17 cellular contexts compared by ENCODE assay signal in the genomic region with DNA sequence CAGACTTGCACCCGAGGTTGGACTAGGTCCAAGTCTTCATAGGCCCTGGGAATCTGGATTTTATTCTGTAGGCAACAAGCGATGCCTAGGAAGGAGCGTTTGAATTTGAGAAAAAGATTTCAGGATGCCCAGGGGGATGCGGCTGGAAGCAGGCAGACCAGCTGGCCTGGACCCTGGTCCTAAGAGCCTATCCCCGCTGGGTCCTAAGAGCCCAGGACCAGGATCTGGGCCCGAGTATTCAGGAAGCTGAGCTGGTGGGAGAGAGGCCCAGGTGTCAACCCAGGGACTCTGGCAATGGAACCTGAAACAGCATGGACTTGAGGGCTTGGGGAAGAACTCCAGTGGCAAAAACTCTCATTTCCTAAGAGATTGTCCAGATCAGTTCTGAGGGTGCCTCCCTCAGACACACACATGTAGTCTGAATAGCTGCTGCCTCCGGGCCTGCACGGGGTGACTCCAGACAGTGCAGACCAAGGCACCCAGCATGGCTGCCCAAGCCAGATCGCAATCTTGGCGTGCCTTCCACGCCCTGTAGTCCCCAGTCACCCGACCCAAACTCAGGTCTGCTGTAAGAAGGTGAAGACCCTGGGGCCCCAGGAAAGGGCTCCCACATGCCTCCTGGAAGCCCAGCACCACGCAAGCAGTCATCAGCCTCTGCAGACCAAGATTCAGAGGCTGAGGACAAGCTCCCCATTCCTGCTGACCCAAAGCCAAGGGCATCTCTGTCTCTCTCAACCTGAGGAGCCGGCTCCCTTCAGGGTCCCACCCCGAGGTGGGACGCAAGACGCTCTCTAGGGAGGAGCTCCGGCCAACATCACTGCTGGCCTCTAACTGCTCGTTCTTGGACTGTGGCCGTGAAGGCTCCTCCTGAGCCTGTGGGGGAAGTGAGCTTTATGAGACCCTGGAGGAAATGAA. TPM values are rescaled to one million over a fixed set of nuclear protein-coding genes. Genes with fewer than 3 reads are reported as not detected.
A peak's percentile ranks its signal among the peaks of the same experiment; 100 is the strongest.
DNase-seq lines count a peak whose midpoint lies in the region; ATAC-seq, FAIRE-seq and TF ChIP-seq lines count a peak whose summit lies in the region.
"Had no signal": no experiment of that assay in that cellular context is flagged by ENCODE, and none has a peak within 500 bp of the region (broad histone marks: within the 10 kb centered on the region; RNA-seq: fewer than 3 reads in every experiment).

No MANE protein-coding gene starts in this region.

- H2AFZ ChIP-seq in neural progenitor cell (replicated peaks): no peak overlapping the region

- WGBS in pancreas, 2 donors: 47 to 50% methylated on average over 20 of the region's 20 CpGs

- H4K20me1 ChIP-seq in neural progenitor cell (ENCODE audit: low read depth): peaks cover 82% of the 10 kb centered on the region

- intact Hi-C loops in Right ventricle myocardium inferior (cut with DNase I) (no loop called here), left ventricle myocardium superior (cut with micrococcal nuclease) (no loop called here), left cardiac atrium (cut with DNase I) (no loop called here), pancreas (cut with DNase I) (no loop called here)

- ATAC-seq in Right ventricle myocardium inferior: peak; percentile 2
- no peak for ATAC-seq in left ventricle myocardium superior
- ATAC-seq in left cardiac atrium: no peak
- no peak for ATAC-seq in pancreas
- ATAC-seq in HG02610 (IDR thresholded peaks at IDR 0.05; ENCODE audit: unreplicated experiment): no peak
- ATAC-seq in GM21717 (IDR thresholded peaks at IDR 0.05; ENCODE audit: unreplicated experiment): no peak
- ATAC-seq: activated T-helper 17 cell treated with anti-CD3 and anti-CD28 coated beads, Interleukin-2, amount 50 U/mL, for 72 hours had no signal

- H3K27ac ChIP-seq in pancreas (peak overlapping the region; percentile 6 to 63 (median 34)), neural progenitor cell (no peak overlapping the region)
- H3K27ac ChIP-seq: thoracic aorta had no signal

- no peak overlapping the region for H3K4me2 ChIP-seq in neural progenitor cell

- peaks cover 2% of the 10 kb centered on the region for H3K36me3 Mint-ChIP-seq in neural progenitor cell

- H3K4me3 Mint-ChIP-seq in neural progenitor cell: no peak overlapping the region
- H3K4me3 Mint-ChIP-seq: activated T-helper 17 cell treated with anti-CD3 and anti-CD28 coated beads, Interleukin-2, amount 50 U/mL, for 72 hours had no signal

- DNase-seq in Right ventricle myocardium inferior (ENCODE audit: missing footprints): peak; percentile 60
- no peak for DNase-seq in left ventricle myocardium superior
- DNase-seq in left cardiac atrium: peak; percentile 16
- peak in 3 of 6 donors; percentile 6 to 74 (median 54) for DNase-seq in pancreas
- no peak for DNase-seq in neural progenitor cell (ENCODE audit: low spot score)
- DNase-seq in GM20000 (ENCODE audit: low spot score): no peak
- DNase-seq: activated CD4-positive, alpha-beta T cell treated with anti-CD3 and anti-CD28 coated beads, Interleukin-2, amount 50 U/mL, for 1 hour; effector CD8-positive, alpha-beta T cell; foreskin melanocyte; islet precursor cell had no signal

- no peaks in the 10 kb centered on the region for H3K9me3 Mint-ChIP-seq in neural progenitor cell
- H3K9me3 Mint-ChIP-seq: activated T-helper 17 cell treated with anti-CD3 and anti-CD28 coated beads, Interleukin-2, amount 50 U/mL, for 72 hours had no signal

- H3K27me3 ChIP-seq in pancreas (no peaks in the 10 kb centered on the region), neural progenitor cell (no peaks in the 10 kb centered on the region)

- no peaks in the 10 kb centered on the region for H3K9me3 ChIP-seq in pancreas
- no peaks in the 10 kb centered on the region for H3K9me3 ChIP-seq in neural progenitor cell (ENCODE audit: low read depth)
- H3K9me3 ChIP-seq: thoracic aorta had no signal

- no peak overlapping the region for H3K9ac ChIP-seq in neural progenitor cell

- no peak for FAIRE-seq in pancreas (lab: Jason Lieb, UNC)

- H3K4me1 ChIP-seq in pancreas (peaks cover 70 to 96% (median 87%) of the 10 kb centered on the region in 3 donors), neural progenitor cell (peaks cover 29% of the 10 kb centered on the region)

- TF ChIP-seq CTCF in pancreas (IDR thresholded peaks at IDR 0.05): no peak
- TF ChIP-seq CTCF in neural progenitor cell (IDR thresholded peaks at IDR 0.05): no peak
- TF ChIP-seq CTCF in GM20000 (IDR thresholded peaks at IDR 0.05; ENCODE audit: extremely low read depth, missing control alignments): no peak

- H3K27me3 Mint-ChIP-seq in neural progenitor cell (ENCODE audit: insufficient read depth, low read depth): peaks cover 9% of the 10 kb centered on the region
- H3K27me3 Mint-ChIP-seq: activated T-helper 17 cell treated with anti-CD3 and anti-CD28 coated beads, Interleukin-2, amount 50 U/mL, for 72 hours had no signal

- H3K27ac Mint-ChIP-seq in neural progenitor cell: no peak overlapping the region

- peaks cover 30% of the 10 kb centered on the region for H3K79me2 ChIP-seq in neural progenitor cell (ENCODE audit: low read depth)

- peaks cover 13% of the 10 kb centered on the region for H3F3A ChIP-seq in neural progenitor cell (ENCODE audit: low read depth)

- H3K4me3 ChIP-seq in pancreas: no peak overlapping the region
- H3K4me3 ChIP-seq in neural progenitor cell: no peak overlapping the region
- H3K4me3 ChIP-seq: thoracic aorta had no signal

- H3K36me3 ChIP-seq in pancreas: peaks cover 0 to 5% (median 4%) of the 10 kb centered on the region in 3 donors
- H3K36me3 ChIP-seq in neural progenitor cell: no peaks in the 10 kb centered on the region
- H3K36me3 ChIP-seq: thoracic aorta had no signal

- H3K4me1 Mint-ChIP-seq in neural progenitor cell: peaks cover 64% of the 10 kb centered on the region
- H3K4me1 Mint-ChIP-seq: activated T-helper 17 cell treated with anti-CD3 and anti-CD28 coated beads, Interleukin-2, amount 50 U/mL, for 72 hours had no signal

RNA-seq across cellular contexts. Expression of a gene that starts 34.4 kb away (rescaled TPM):
- 38.5 TPM for total RNA-seq in Right ventricle myocardium inferior
- total RNA-seq in left ventricle myocardium superior: 35.6 TPM
- total RNA-seq in left cardiac atrium: 100 to 1,000 TPM in 1 of 2 donors, 10 to 100 TPM in 1; 68.6 to 127 TPM
- total RNA-seq in pancreas: 100 to 1,000 TPM; 339 to 442 (median 354) TPM
- polyA plus RNA-seq in pancreas: 100 to 1,000 TPM; 170 to 269 TPM
- total RNA-seq in neural progenitor cell (ENCODE audit: low replicate concordance): 18.2 and 35.2 TPM in 2 replicates

RNA-seq across cellular contexts. Expression of a gene that starts 52.1 kb away (rescaled TPM):
- total RNA-seq in Right ventricle myocardium inferior (not detected), left ventricle myocardium superior (not detected), left cardiac atrium (not detected), pancreas (1 to 10 TPM in 5 of 6 donors, under 1 TPM in 1; 0.88 to 6.4 (median 2.0) TPM), neural progenitor cell (ENCODE audit: low replicate concordance) (not detected in 2 replicates)
- polyA plus RNA-seq in pancreas: 1 to 10 TPM in 1 of 2 donors, under 1 TPM in 1; 0.59 to 1.3 TPM
- total RNA-seq: activated T-helper 17 cell treated with anti-CD3 and anti-CD28 coated beads, Interleukin-2, amount 50 U/mL, for 72 hours; NCI-H460; RPMI7951; T-helper 2 cell treated with Interferon-gamma antibody and Interleukin-4, amounts not matched to agents 100 ng/mL and 5 ng/mL, for 36 hours; thoracic aorta had no signal

Comparison
In these comparisons a context has a peak if more than half of its experiments do, and no peak if none do; other contexts are left out.
1. DNase-seq: peak in Right ventricle myocardium inferior (single experiment) and left cardiac atrium (single experiment); none in left ventricle myocardium superior (single experiment), neural progenitor cell (single experiment) and GM20000 (single experiment).